23 cellular contexts compared by ENCODE assay signal in the genomic region with DNA sequence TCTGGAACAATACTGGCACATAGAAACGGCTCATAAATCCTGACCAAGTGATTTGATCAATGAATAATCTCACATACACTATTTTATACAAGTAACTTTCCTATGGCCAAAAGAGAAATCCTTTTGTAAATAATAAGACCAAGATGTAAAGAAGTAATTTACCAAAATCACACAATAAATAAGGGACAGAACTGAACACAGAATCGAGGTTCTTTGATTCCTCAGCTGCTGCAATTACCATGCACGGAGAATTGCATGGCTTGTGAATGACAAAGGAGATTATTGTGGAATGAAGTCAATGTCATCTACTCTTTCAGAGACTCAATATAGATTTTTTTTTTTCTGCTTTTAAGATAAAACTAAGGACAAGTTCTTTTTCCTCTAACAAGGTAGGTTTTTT.
"Had no signal": no experiment of that assay in that cellular context is flagged by ENCODE, and none has a peak within 500 bp of the region (broad histone marks: within the 10 kb centered on the region; RNA-seq: fewer than 3 reads in every experiment).

No MANE protein-coding gene starts in this region.

- H3K36me3 ChIP-seq: brain microvascular endothelial cell, heart right ventricle, lower lobe of right lung, spleen, thyroid gland, upper lobe of right lung had no signal

- H3K27me3 Mint-ChIP-seq: activated CD4-positive, alpha-beta T cell treated with anti-CD3 and anti-CD28 coated beads, Interleukin-2, amount 10 ng/mL, durations not matched to agents 7 days and 5 days; activated CD8-positive, alpha-beta memory T cell treated with anti-CD3 and anti-CD28 coated beads, Interleukin-2, amount 10 ng/mL, durations not matched to agents 7 days and 5 days; activated CD8-positive, alpha-beta T cell treated with anti-CD3 and anti-CD28 coated beads for 36 hours; activated naive CD4-positive, alpha-beta T cell treated with anti-CD3 and anti-CD28 coated beads, Interleukin-2, amount 10 ng/mL, durations not matched to agents 7 days and 5 days; natural killer cell treated with Interleukin-12 subunit alpha and Interleukin-12 subunit beta and Interleukin-15 and Interleukin-18, amount 100 ng/mL, for 72 hours had no signal

- ATAC-seq: activated CD4-positive, CD25-positive, alpha-beta regulatory T cell treated with anti-CD3 and anti-CD28 coated beads, Interleukin-2, amount 50 U/mL, for 24 hours; activated CD8-positive, alpha-beta memory T cell treated with anti-CD3 and anti-CD28 coated beads, Interleukin-2, amount 10 ng/mL, durations not matched to agents 7 days and 5 days; activated CD8-positive, alpha-beta T cell treated with anti-CD3 and anti-CD28 coated beads for 36 hours; heart right ventricle; left lobe of liver; lower lobe of right lung; natural killer cell treated with Interleukin-12 subunit alpha and Interleukin-12 subunit beta and Interleukin-15 and Interleukin-18, amount 100 ng/mL, for 72 hours; SK-N-SH treated with all-trans-retinoic acid at 6 μM for 48 hours; upper lobe of right lung had no signal

- H3K27ac Mint-ChIP-seq: activated CD4-positive, alpha-beta T cell treated with anti-CD3 and anti-CD28 coated beads, Interleukin-2, amount 10 ng/mL, durations not matched to agents 7 days and 5 days; activated CD8-positive, alpha-beta memory T cell treated with anti-CD3 and anti-CD28 coated beads, Interleukin-2, amount 10 ng/mL, durations not matched to agents 7 days and 5 days; activated CD8-positive, alpha-beta T cell treated with anti-CD3 and anti-CD28 coated beads for 36 hours; activated naive CD4-positive, alpha-beta T cell treated with anti-CD3 and anti-CD28 coated beads, Interleukin-2, amount 10 ng/mL, durations not matched to agents 7 days and 5 days; natural killer cell treated with Interleukin-12 subunit alpha and Interleukin-12 subunit beta and Interleukin-15 and Interleukin-18, amount 100 ng/mL, for 72 hours had no signal

- H3K9me3 ChIP-seq: heart right ventricle, lower lobe of right lung, spleen, thyroid gland, upper lobe of right lung had no signal

- H3K36me3 Mint-ChIP-seq: activated CD8-positive, alpha-beta memory T cell treated with anti-CD3 and anti-CD28 coated beads, Interleukin-2, amount 10 ng/mL, durations not matched to agents 7 days and 5 days; activated naive CD4-positive, alpha-beta T cell treated with anti-CD3 and anti-CD28 coated beads, Interleukin-2, amount 10 ng/mL, durations not matched to agents 7 days and 5 days; natural killer cell treated with Interleukin-12 subunit alpha and Interleukin-12 subunit beta and Interleukin-15 and Interleukin-18, amount 100 ng/mL, for 72 hours had no signal

- H3K27ac ChIP-seq: brain microvascular endothelial cell, epithelial cell of prostate, heart right ventricle, lower lobe of right lung, spleen, thyroid gland, upper lobe of right lung, VCaP had no signal

- DNase-seq: activated CD4-positive, alpha-beta T cell treated with anti-CD3 and anti-CD28 coated beads, Interleukin-2, amount 10 ng/mL, durations not matched to agents 7 days and 5 days; activated CD8-positive, alpha-beta memory T cell treated with anti-CD3 and anti-CD28 coated beads, Interleukin-2, amount 10 ng/mL, durations not matched to agents 7 days and 5 days; activated CD8-positive, alpha-beta T cell treated with anti-CD3 and anti-CD28 coated beads for 36 hours; activated effector memory CD4-positive, alpha-beta T cell treated with anti-CD3 and anti-CD28 coated beads, Interleukin-2, amount 50 U/mL, for 16 hours; activated naive CD4-positive, alpha-beta T cell treated with anti-CD3 and anti-CD28 coated beads, Interleukin-2, amount 10 ng/mL, durations not matched to agents 7 days and 5 days; activated T-cell treated with anti-CD3 and anti-CD28 coated beads for 4 hours; brain microvascular endothelial cell; central memory CD4-positive, alpha-beta T cell; heart right ventricle; kidney; lower lobe of right lung; occipital lobe; spleen; stimulated activated CD4-positive, alpha-beta T cell treated with anti-CD3 and anti-CD28 coated beads, Interleukin-4, amount 100 ng/mL, for 1 hour; stimulated activated naive CD4-positive, alpha-beta T cell; thyroid gland; upper lobe of right lung had no signal

- H3K4me3 Mint-ChIP-seq: activated CD4-positive, alpha-beta T cell treated with anti-CD3 and anti-CD28 coated beads, Interleukin-2, amount 10 ng/mL, durations not matched to agents 7 days and 5 days; activated CD8-positive, alpha-beta memory T cell treated with anti-CD3 and anti-CD28 coated beads, Interleukin-2, amount 10 ng/mL, durations not matched to agents 7 days and 5 days; activated CD8-positive, alpha-beta T cell treated with anti-CD3 and anti-CD28 coated beads for 36 hours; activated naive CD4-positive, alpha-beta T cell treated with anti-CD3 and anti-CD28 coated beads, Interleukin-2, amount 10 ng/mL, durations not matched to agents 7 days and 5 days; natural killer cell treated with Interleukin-12 subunit alpha and Interleukin-12 subunit beta and Interleukin-15 and Interleukin-18, amount 100 ng/mL, for 72 hours had no signal

- H3K27me3 ChIP-seq: brain microvascular endothelial cell, heart right ventricle, spleen, thyroid gland, upper lobe of right lung had no signal

- H3K9me3 Mint-ChIP-seq: activated CD4-positive, alpha-beta T cell treated with anti-CD3 and anti-CD28 coated beads, Interleukin-2, amount 10 ng/mL, durations not matched to agents 7 days and 5 days; activated CD8-positive, alpha-beta T cell treated with anti-CD3 and anti-CD28 coated beads for 36 hours; activated naive CD4-positive, alpha-beta T cell treated with anti-CD3 and anti-CD28 coated beads, Interleukin-2, amount 10 ng/mL, durations not matched to agents 7 days and 5 days; natural killer cell treated with Interleukin-12 subunit alpha and Interleukin-12 subunit beta and Interleukin-15 and Interleukin-18, amount 100 ng/mL, for 72 hours had no signal

- H3K4me3 ChIP-seq: heart right ventricle, lower lobe of right lung, spleen, thyroid gland, upper lobe of right lung had no signal

- H3K4me1 Mint-ChIP-seq: activated CD4-positive, alpha-beta T cell treated with anti-CD3 and anti-CD28 coated beads, Interleukin-2, amount 10 ng/mL, durations not matched to agents 7 days and 5 days; activated CD8-positive, alpha-beta memory T cell treated with anti-CD3 and anti-CD28 coated beads, Interleukin-2, amount 10 ng/mL, durations not matched to agents 7 days and 5 days; activated naive CD4-positive, alpha-beta T cell treated with anti-CD3 and anti-CD28 coated beads, Interleukin-2, amount 10 ng/mL, durations not matched to agents 7 days and 5 days had no signal
